In the genomic region with DNA sequence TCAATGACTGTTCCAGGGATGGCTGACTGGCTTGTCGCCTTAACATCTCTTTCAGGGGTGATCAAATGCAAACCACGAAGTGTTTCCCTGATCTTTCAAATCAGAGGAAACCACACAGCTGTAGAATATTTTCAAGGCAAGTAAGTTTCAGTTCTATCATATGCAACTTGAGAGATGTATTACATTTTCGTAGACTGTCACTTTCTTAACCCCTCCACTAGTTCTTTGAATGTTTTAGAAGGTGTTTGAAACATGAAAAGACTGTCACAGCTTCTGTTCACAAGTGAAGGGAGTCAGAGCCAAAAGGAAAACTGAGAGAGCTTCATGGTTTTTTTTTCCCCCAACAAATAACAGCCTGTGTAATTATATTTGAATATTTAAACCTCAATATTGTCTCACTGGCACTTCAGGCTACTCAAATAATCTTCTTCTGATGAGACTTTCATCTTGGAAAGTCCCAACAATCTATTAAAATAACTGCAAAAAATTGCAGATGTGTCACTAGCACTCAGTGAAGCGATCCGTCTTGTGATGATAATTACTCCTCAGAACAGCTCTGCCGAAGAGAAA, we compare ENCODE assay signal across 1 cellular context.
TF ChIP-seq lines count a peak whose summit lies in the region.

No MANE protein-coding gene starts in this region.

TF ChIP-seq in GM23338, 12 proteins besides CTCF, POLR2A, EP300 and RAD21 (continued from another document):
- TF ChIP-seq, protein P1, sequence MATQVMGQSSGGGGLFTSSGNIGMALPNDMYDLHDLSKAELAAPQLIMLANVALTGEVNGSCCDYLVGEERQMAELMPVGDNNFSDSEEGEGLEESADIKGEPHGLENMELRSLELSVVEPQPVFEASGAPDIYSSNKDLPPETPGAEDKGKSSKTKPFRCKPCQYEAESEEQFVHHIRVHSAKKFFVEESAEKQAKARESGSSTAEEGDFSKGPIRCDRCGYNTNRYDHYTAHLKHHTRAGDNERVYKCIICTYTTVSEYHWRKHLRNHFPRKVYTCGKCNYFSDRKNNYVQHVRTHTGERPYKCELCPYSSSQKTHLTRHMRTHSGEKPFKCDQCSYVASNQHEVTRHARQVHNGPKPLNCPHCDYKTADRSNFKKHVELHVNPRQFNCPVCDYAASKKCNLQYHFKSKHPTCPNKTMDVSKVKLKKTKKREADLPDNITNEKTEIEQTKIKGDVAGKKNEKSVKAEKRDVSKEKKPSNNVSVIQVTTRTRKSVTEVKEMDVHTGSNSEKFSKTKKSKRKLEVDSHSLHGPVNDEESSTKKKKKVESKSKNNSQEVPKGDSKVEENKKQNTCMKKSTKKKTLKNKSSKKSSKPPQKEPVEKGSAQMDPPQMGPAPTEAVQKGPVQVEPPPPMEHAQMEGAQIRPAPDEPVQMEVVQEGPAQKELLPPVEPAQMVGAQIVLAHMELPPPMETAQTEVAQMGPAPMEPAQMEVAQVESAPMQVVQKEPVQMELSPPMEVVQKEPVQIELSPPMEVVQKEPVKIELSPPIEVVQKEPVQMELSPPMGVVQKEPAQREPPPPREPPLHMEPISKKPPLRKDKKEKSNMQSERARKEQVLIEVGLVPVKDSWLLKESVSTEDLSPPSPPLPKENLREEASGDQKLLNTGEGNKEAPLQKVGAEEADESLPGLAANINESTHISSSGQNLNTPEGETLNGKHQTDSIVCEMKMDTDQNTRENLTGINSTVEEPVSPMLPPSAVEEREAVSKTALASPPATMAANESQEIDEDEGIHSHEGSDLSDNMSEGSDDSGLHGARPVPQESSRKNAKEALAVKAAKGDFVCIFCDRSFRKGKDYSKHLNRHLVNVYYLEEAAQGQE (IDR thresholded peaks at IDR 0.05; ENCODE audit: unreplicated experiment) = no peak
- TF ChIP-seq STAT1 (IDR thresholded peaks at IDR 0.05; ENCODE audit: unreplicated experiment) = no peak
- no peak for TF ChIP-seq EZH2phosphoT487 (IDR thresholded peaks at IDR 0.05; ENCODE audit: unreplicated experiment)
- TF ChIP-seq CREB1 (CRISPR knock-in tag; IDR thresholded peaks at IDR 0.05; ENCODE audit: low read depth) = no peak
- TF ChIP-seq EZH2 (IDR thresholded peaks at IDR 0.05; ENCODE audit: low read depth, unreplicated experiment) = no peak
- TF ChIP-seq NANOG (IDR thresholded peaks at IDR 0.05; ENCODE audit: borderline replicate concordance) = no peak
- TF ChIP-seq, protein P2, sequence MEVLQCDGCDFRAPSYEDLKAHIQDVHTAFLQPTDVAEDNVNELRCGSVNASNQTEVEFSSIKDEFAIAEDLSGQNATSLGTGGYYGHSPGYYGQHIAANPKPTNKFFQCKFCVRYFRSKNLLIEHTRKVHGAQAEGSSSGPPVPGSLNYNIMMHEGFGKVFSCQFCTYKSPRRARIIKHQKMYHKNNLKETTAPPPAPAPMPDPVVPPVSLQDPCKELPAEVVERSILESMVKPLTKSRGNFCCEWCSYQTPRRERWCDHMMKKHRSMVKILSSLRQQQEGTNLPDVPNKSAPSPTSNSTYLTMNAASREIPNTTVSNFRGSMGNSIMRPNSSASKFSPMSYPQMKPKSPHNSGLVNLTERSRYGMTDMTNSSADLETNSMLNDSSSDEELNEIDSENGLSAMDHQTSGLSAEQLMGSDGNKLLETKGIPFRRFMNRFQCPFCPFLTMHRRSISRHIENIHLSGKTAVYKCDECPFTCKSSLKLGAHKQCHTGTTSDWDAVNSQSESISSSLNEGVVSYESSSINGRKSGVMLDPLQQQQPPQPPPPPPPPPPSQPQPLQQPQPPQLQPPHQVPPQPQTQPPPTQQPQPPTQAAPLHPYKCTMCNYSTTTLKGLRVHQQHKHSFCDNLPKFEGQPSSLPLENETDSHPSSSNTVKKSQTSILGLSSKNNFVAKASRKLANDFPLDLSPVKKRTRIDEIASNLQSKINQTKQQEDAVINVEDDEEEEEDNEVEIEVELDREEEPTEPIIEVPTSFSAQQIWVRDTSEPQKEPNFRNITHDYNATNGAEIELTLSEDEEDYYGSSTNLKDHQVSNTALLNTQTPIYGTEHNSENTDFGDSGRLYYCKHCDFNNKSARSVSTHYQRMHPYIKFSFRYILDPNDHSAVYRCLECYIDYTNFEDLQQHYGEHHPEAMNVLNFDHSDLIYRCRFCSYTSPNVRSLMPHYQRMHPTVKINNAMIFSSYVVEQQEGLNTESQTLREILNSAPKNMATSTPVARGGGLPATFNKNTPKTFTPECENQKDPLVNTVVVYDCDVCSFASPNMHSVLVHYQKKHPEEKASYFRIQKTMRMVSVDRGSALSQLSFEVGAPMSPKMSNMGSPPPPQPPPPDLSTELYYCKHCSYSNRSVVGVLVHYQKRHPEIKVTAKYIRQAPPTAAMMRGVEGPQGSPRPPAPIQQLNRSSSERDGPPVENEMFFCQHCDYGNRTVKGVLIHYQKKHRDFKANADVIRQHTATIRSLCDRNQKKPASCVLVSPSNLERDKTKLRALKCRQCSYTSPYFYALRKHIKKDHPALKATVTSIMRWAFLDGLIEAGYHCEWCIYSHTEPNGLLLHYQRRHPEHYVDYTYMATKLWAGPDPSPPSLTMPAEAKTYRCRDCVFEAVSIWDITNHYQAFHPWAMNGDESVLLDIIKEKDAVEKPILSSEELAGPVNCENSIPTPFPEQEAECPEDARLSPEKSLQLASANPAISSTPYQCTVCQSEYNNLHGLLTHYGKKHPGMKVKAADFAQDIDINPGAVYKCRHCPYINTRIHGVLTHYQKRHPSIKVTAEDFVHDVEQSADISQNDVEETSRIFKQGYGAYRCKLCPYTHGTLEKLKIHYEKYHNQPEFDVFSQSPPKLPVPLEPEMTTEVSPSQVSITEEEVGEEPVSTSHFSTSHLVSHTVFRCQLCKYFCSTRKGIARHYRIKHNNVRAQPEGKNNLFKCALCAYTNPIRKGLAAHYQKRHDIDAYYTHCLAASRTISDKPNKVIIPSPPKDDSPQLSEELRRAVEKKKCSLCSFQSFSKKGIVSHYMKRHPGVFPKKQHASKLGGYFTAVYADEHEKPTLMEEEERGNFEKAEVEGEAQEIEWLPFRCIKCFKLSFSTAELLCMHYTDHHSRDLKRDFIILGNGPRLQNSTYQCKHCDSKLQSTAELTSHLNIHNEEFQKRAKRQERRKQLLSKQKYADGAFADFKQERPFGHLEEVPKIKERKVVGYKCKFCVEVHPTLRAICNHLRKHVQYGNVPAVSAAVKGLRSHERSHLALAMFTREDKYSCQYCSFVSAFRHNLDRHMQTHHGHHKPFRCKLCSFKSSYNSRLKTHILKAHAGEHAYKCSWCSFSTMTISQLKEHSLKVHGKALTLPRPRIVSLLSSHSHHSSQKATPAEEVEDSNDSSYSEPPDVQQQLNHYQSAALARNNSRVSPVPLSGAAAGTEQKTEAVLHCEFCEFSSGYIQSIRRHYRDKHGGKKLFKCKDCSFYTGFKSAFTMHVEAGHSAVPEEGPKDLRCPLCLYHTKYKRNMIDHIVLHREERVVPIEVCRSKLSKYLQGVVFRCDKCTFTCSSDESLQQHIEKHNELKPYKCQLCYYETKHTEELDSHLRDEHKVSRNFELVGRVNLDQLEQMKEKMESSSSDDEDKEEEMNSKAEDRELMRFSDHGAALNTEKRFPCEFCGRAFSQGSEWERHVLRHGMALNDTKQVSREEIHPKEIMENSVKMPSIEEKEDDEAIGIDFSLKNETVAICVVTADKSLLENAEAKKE (CRISPR knock-in tag; IDR thresholded peaks at IDR 0.05) = no peak
